14 cellular contexts compared by ENCODE assay signal in the genomic region with DNA sequence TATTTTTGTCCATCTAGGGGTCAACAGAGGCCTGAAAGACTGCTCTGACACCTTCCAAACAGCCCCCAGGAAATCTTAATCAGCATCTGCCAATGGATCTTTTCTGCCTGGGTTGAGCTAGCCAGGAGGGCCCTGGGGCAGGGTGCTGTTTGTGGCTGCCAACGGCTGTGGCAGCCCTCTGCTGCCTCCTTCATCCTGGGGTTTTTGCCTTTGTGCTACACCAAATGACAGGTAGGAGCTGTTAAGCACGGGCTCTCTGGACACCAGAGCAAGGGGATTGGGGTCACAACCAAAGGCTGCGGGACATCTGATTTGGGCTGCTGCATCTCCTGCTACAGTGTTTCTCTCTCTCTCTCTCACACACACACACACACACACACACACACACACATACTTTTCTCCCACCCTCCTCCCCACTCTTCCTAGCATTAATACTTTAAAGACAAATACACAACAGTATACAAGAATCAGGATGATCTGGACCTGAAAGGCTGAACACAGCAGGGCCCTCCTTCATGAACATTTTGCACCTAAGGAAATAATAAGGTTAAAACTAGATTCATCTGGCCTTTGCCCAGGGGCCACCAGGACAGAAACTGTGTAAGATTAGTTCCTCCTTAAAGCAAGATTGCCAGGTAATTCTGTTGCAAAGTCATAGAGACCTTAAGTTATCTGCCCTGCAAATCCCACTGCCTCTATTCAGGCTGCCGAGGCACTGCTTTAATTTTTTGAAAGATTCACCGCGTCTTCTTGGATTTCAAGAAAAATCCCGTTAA. TPM values are rescaled to one million over a fixed set of nuclear protein-coding genes. Genes with fewer than 3 reads are reported as not detected.
DNase-seq lines count a peak whose midpoint lies in the region; ATAC-seq and TF ChIP-seq lines count a peak whose summit lies in the region.
"Had no signal": no experiment of that assay in that cellular context is flagged by ENCODE, and none has a peak within 500 bp of the region (broad histone marks: within the 10 kb centered on the region; RNA-seq: fewer than 3 reads in every experiment).

No MANE protein-coding gene starts in this region.

- no peaks in the 10 kb centered on the region for H3K27me3 ChIP-seq in Loucy (ENCODE audit: insufficient read depth, low read length, poor library complexity, severe bottlenecking)
- peaks cover 3% of the 10 kb centered on the region for H3K27me3 ChIP-seq in endocrine pancreas (ENCODE audit: control insufficient read depth, insufficient read depth, low read length)
- H3K27me3 ChIP-seq in muscle layer of duodenum (ENCODE audit: low read depth, low read length): no peaks in the 10 kb centered on the region
- H3K27me3 ChIP-seq in thymus (ENCODE audit: control insufficient read depth, insufficient read depth): peaks cover 11% of the 10 kb centered on the region

- 91% methylated on average over 7 of the region's 7 CpGs for WGBS in thymus

- H3K4me1 ChIP-seq in Loucy (ENCODE audit: insufficient read depth, low read length, poor library complexity, severe bottlenecking) (no peaks in the 10 kb centered on the region), endocrine pancreas (ENCODE audit: control insufficient read depth, insufficient read depth, low read length) (no peaks in the 10 kb centered on the region), muscle layer of duodenum (ENCODE audit: control insufficient read depth in 1 of 2, insufficient read depth in 2 of 2, low read length in 2 of 2) (peaks cover 5 to 10% of the 10 kb centered on the region in 2 donors), thymus (ENCODE audit: control insufficient read depth, insufficient read depth, low read length) (no peaks in the 10 kb centered on the region)

- H3K36me3 Mint-ChIP-seq in osteocyte (ENCODE audit: unreplicated experiment): no peaks in the 10 kb centered on the region
- H3K36me3 Mint-ChIP-seq: activated naive CD4-positive, alpha-beta T cell treated with anti-CD3 and anti-CD28 coated beads, Interleukin-2, amount 10 ng/mL, durations not matched to agents 7 days and 5 days had no signal

- no peak overlapping the region for H3K4me2 ChIP-seq in Loucy (ENCODE audit: low read depth, low read length, poor library complexity, severe bottlenecking)

- H4K20me1 ChIP-seq in Loucy (ENCODE audit: insufficient read depth, low read length, poor library complexity, severe bottlenecking): no peaks in the 10 kb centered on the region

- H3F3A ChIP-seq in Loucy (ENCODE audit: low read depth): no peaks in the 10 kb centered on the region

- H3K27ac Mint-ChIP-seq in osteocyte (ENCODE audit: unreplicated experiment): no peak overlapping the region
- H3K27ac Mint-ChIP-seq: activated CD8-positive, alpha-beta T cell treated with anti-CD3 and anti-CD28 coated beads for 36 hours; activated naive CD4-positive, alpha-beta T cell treated with anti-CD3 and anti-CD28 coated beads, Interleukin-2, amount 10 ng/mL, durations not matched to agents 7 days and 5 days had no signal

- no peaks in the 10 kb centered on the region for H3K9me3 Mint-ChIP-seq in osteocyte (ENCODE audit: unreplicated experiment)
- H3K9me3 Mint-ChIP-seq: activated naive CD4-positive, alpha-beta T cell treated with anti-CD3 and anti-CD28 coated beads, Interleukin-2, amount 10 ng/mL, durations not matched to agents 7 days and 5 days had no signal

- ATAC-seq in HG03025 (IDR thresholded peaks at IDR 0.05; ENCODE audit: low FRiP score, unreplicated experiment) (no peak), GM21737 (IDR thresholded peaks at IDR 0.05; ENCODE audit: unreplicated experiment) (no peak)
- ATAC-seq: activated CD8-positive, alpha-beta T cell treated with anti-CD3 and anti-CD28 coated beads for 36 hours had no signal

- H3K4me3 ChIP-seq in Loucy (ENCODE audit: low read length, poor library complexity, severe bottlenecking) (no peak overlapping the region), endocrine pancreas (ENCODE audit: control insufficient read depth, insufficient read depth, low read length) (peak overlapping the region; percentile 43), muscle layer of duodenum (ENCODE audit: low read depth in 1 of 2, low read length in 2 of 2) (peak overlapping the region in 1 of 2 donors; percentile 77), thymus (ENCODE audit: low read length) (no peak overlapping the region)

- H3K27ac ChIP-seq in muscle layer of duodenum (ENCODE audit: low read length): peak overlapping the region; percentile 80
- H3K27ac ChIP-seq in thymus (ENCODE audit: low read depth): peak overlapping the region; percentile 43

- DNase-seq in osteocyte (ENCODE audit: extremely low spot score, unreplicated experiment): no peak
- DNase-seq in NCI-H2029 treated with DMSO at 0.1 percent for 48 hours (lab: John Stamatoyannopoulos, UW): no peak
- DNase-seq: activated CD8-positive, alpha-beta T cell treated with anti-CD3 and anti-CD28 coated beads for 36 hours; activated naive CD4-positive, alpha-beta T cell treated with anti-CD3 and anti-CD28 coated beads, Interleukin-2, amount 10 ng/mL, durations not matched to agents 7 days and 5 days; Karpas-422; NCI-H2081 treated with DMSO at 0.1 percent for 48 hours; substantia nigra; T-helper 2 cell had no signal

- no peak overlapping the region for H3K9ac ChIP-seq in Loucy (ENCODE audit: low read depth, low read length, poor library complexity, severe bottlenecking)
- H3K9ac ChIP-seq in endocrine pancreas (ENCODE audit: control insufficient read depth, insufficient read depth, low read length): peak overlapping the region; percentile 13

- H2AFZ ChIP-seq in Loucy (ENCODE audit: low read length): peak overlapping the region; percentile 22; the same call in 1 of the 2 replicates

- H3K27me3 Mint-ChIP-seq in osteocyte (ENCODE audit: unreplicated experiment): peaks cover 4% of the 10 kb centered on the region

- no peaks in the 10 kb centered on the region for H3K9me2 ChIP-seq in Loucy (replicated peaks; ENCODE audit: low read depth, low read length)

- TF ChIP-seq CTCF in Loucy (conservative IDR thresholded peaks at IDR 0.05; ENCODE audit: low read length) (no peak), osteocyte (IDR thresholded peaks at IDR 0.05) (no peak)

- no peaks in the 10 kb centered on the region for H3K9me3 ChIP-seq in Loucy (ENCODE audit: insufficient read depth, low read depth, low read length)
- no peaks in the 10 kb centered on the region for H3K9me3 ChIP-seq in endocrine pancreas (ENCODE audit: control insufficient read depth, low read length)
- H3K9me3 ChIP-seq in muscle layer of duodenum (ENCODE audit: control insufficient read depth in 1 of 2, low read length in 2 of 2): no peaks in the 10 kb centered on the region
- no peaks in the 10 kb centered on the region for H3K9me3 ChIP-seq in thymus (ENCODE audit: control insufficient read depth)

- no peak overlapping the region for H3K4me3 Mint-ChIP-seq in osteocyte (ENCODE audit: unreplicated experiment)
- H3K4me3 Mint-ChIP-seq: activated CD8-positive, alpha-beta T cell treated with anti-CD3 and anti-CD28 coated beads for 36 hours; activated naive CD4-positive, alpha-beta T cell treated with anti-CD3 and anti-CD28 coated beads, Interleukin-2, amount 10 ng/mL, durations not matched to agents 7 days and 5 days had no signal

- H3K4me1 Mint-ChIP-seq in osteocyte (ENCODE audit: unreplicated experiment): peaks cover 23% of the 10 kb centered on the region

- H3K36me3 ChIP-seq in Loucy (ENCODE audit: insufficient read depth, low read length): no peaks in the 10 kb centered on the region
- no peaks in the 10 kb centered on the region for H3K36me3 ChIP-seq in endocrine pancreas (ENCODE audit: control insufficient read depth, insufficient read depth, low read length)
- H3K36me3 ChIP-seq in muscle layer of duodenum (ENCODE audit: control insufficient read depth in 1 of 2, insufficient read depth in 2 of 2, low read length in 2 of 2): no peaks in the 10 kb centered on the region
- no peaks in the 10 kb centered on the region for H3K36me3 ChIP-seq in thymus (ENCODE audit: control insufficient read depth, insufficient read depth)

- no peaks in the 10 kb centered on the region for H3K79me2 ChIP-seq in Loucy (ENCODE audit: insufficient read depth, low read length)

RNA-seq across cellular contexts. Expression of gene KIAA1217, which starts 1.8 kb away (rescaled TPM):
- 30.5 TPM for polyA plus RNA-seq in thymus
- total RNA-seq in osteocyte: 2.8 and 3.0 TPM in 2 replicates
